In genomic region chr2:64542071-64543005, GRCh38 we compare ENCODE assay signal across 20 cellular contexts. TPM values are rescaled to one million over a fixed set of nuclear protein-coding genes. Genes with fewer than 3 reads are reported as not detected.
DNase-seq lines count a peak whose midpoint lies in the region; ATAC-seq, FAIRE-seq and TF ChIP-seq lines count a peak whose summit lies in the region.
"Had no signal": no experiment of that assay in that cellular context is flagged by ENCODE, and none has a peak within 500 bp of the region (broad histone marks: within the 10 kb centered on the region; RNA-seq: fewer than 3 reads in every experiment).

No MANE protein-coding gene starts in this region.

- H2BK12ac ChIP-seq in mesenchymal stem cell (ENCODE audit: low read length in 2 of 2), result no peak overlapping the region

- no peak for TF ChIP-seq EP300 in A549 (IDR thresholded peaks at IDR 0.05)

- no peak overlapping the region for H3K14ac ChIP-seq in mesenchymal stem cell (ENCODE audit: low read length in 2 of 2)

- intact Hi-C loops in body of pancreas (cut with DNase I), result no loop called here

- H3K23ac ChIP-seq in mesenchymal stem cell (ENCODE audit: low read length in 2 of 2), result no peak overlapping the region

- H3K36me3 ChIP-seq in body of pancreas (replicated peaks in 1 of 2; ENCODE audit: insufficient read depth in 1 of 2, low read depth in 2 of 2), result no peaks in the 10 kb centered on the region
- no peaks in the 10 kb centered on the region for H3K36me3 ChIP-seq in mesenchymal stem cell (ENCODE audit: control insufficient read depth in 1 of 2, insufficient read depth in 2 of 2, low read depth in 1 of 2, low read length in 2 of 2)

- H3K18ac ChIP-seq in mesenchymal stem cell (ENCODE audit: low read depth in 1 of 2, low read length in 2 of 2), result no peak overlapping the region

- TF ChIP-seq POLR2A in A549 (IDR thresholded peaks at IDR 0.05; ENCODE audit: low read length) (no peak), body of pancreas (IDR thresholded peaks at IDR 0.05) (no peak)

- TF ChIP-seq CTCF in A549 (IDR thresholded peaks at IDR 0.05) (no peak), body of pancreas (IDR thresholded peaks at IDR 0.05) (no peak), RWPE1 (conservative IDR thresholded peaks at IDR 0.05; ENCODE audit: low read depth) (no peak)

- peak in 1 of 2 experiments; percentile 22 for DNase-seq in A549 (ENCODE audit: low read depth in 1 of 2, low spot score in 1 of 2)
- DNase-seq in body of pancreas, result no peak
- DNase-seq in mesenchymal stem cell, result no peak
- DNase-seq in cerebellum (ENCODE audit: low spot score), result no peak
- DNase-seq in RWPE1 (ENCODE audit: low spot score), result no peak
- DNase-seq in activated naive CD4-positive, alpha-beta T cell (lab: John Stamatoyannopoulos, UW), result no peak
- DNase-seq: activated CD4-positive, CD25-positive, alpha-beta regulatory T cell treated with anti-CD3 and anti-CD28 coated beads, Interleukin-2, amount 50 U/mL, for 72 hours; activated CD8-positive, alpha-beta memory T cell treated with anti-CD3 and anti-CD28 coated beads, Interleukin-2, amount 10 ng/mL, durations not matched to agents 7 days and 5 days; activated effector memory CD4-positive, alpha-beta T cell treated with anti-CD3 and anti-CD28 coated beads, Interleukin-2, amount 50 U/mL, for 16 hours; amniotic stem cell; effector memory CD4-positive, alpha-beta T cell; GDM1; head of caudate nucleus; NCI-H146; nephron progenitor cell; SK-N-SH; stimulated activated CD4-positive, alpha-beta T cell treated with anti-CD3 and anti-CD28 coated beads, Interleukin-12 subunit alpha, Interleukin-12 subunit beta, amount 100 ng/mL, for 4 hours had no signal

- no peak for TF ChIP-seq RAD21 in A549 (conservative IDR thresholded peaks at IDR 0.05 in 1 of 2, IDR thresholded peaks at IDR 0.05 in 1 of 2)

- FAIRE-seq in A549 (lab: Jason Lieb, UNC), result peak; percentile 81

- H2AFZ ChIP-seq in mesenchymal stem cell (ENCODE audit: low read depth, low read length), result no peak overlapping the region

- H2AK5ac ChIP-seq in mesenchymal stem cell (ENCODE audit: low read length, severe bottlenecking), result peak overlapping the region; percentile 100

- no peak overlapping the region for H3K9ac ChIP-seq in mesenchymal stem cell (ENCODE audit: low read length)
- H3K9ac ChIP-seq: SK-N-SH had no signal

- no peak overlapping the region for H3K4ac ChIP-seq in mesenchymal stem cell (ENCODE audit: low read depth in 1 of 2, low read length in 2 of 2)

- H3K27ac ChIP-seq in A549 (peak overlapping the region; percentile 54 to 57), body of pancreas (peak overlapping the region; percentile 21 to 84 (median 66)), mesenchymal stem cell (ENCODE audit: low read length, poor library complexity, severe bottlenecking) (peak overlapping the region; percentile 96), RWPE1 (no peak overlapping the region)

- H3K9me3 ChIP-seq in A549 (no peaks in the 10 kb centered on the region), body of pancreas (no peaks in the 10 kb centered on the region), mesenchymal stem cell (ENCODE audit: control insufficient read depth, low read length) (no peaks in the 10 kb centered on the region)
- H3K9me3 ChIP-seq: SK-N-SH had no signal

- peak overlapping the region; percentile 12; the same call in 1 of the 3 replicates for H3K4me3 ChIP-seq in A549
- no peak overlapping the region for H3K4me3 ChIP-seq in body of pancreas
- no peak overlapping the region for H3K4me3 ChIP-seq in mesenchymal stem cell (ENCODE audit: insufficient read depth in 1 of 2, low read depth in 1 of 2, low read length in 2 of 2)

- peaks cover 7% of the 10 kb centered on the region for H3K79me1 ChIP-seq in mesenchymal stem cell (replicated peaks; ENCODE audit: low read length, poor library complexity, severe bottlenecking)

- ATAC-seq in A549 (peak; percentile 46 to 65; a peak in 4 of 6 replicates), GM18907 (IDR thresholded peaks at IDR 0.05; ENCODE audit: unreplicated experiment) (peak; percentile 49), body of pancreas (peak; percentile 90), HG02973 (IDR thresholded peaks at IDR 0.05; ENCODE audit: unreplicated experiment) (no peak)
- ATAC-seq: activated CD8-positive, alpha-beta memory T cell treated with anti-CD3 and anti-CD28 coated beads, Interleukin-2, amount 10 ng/mL, durations not matched to agents 7 days and 5 days; Panc1 had no signal

- H3K27me3 ChIP-seq in body of pancreas (no peaks in the 10 kb centered on the region), mesenchymal stem cell (ENCODE audit: control insufficient read depth in 1 of 2, insufficient read depth in 1 of 2, low read length in 2 of 2) (no peaks in the 10 kb centered on the region)

- 27% methylated on average over 5 of the region's 5 CpGs for WGBS in A549 (ENCODE audit: missing lambda C conversion rate)
- 25 to 28% methylated on average over 5 of the region's 5 CpGs for WGBS in body of pancreas, 2 donors
- 97% methylated on average over 2 of the region's 5 CpGs for WGBS in mesenchymal stem cell

- H3K4me2 ChIP-seq in A549 (peak overlapping the region; percentile 84), mesenchymal stem cell (ENCODE audit: low read length, poor library complexity, severe bottlenecking) (no peak overlapping the region)
- H3K4me2 ChIP-seq: SK-N-SH had no signal

- H2BK120ac ChIP-seq in mesenchymal stem cell (ENCODE audit: low read depth, low read length), result no peak overlapping the region

- CTCF ChIA-PET in A549 (lab: Yijun Ruan, JAX), result interaction anchor here (1.5 kb wide), 1 partner anchor 20 kb away, joined by 5 read pairs; no protein-coding TSS in a partner anchor
- CTCF ChIA-PET in RWPE1 (lab: Yijun Ruan, JAX), result no interaction called here

- no peak overlapping the region for H4K8ac ChIP-seq in mesenchymal stem cell (ENCODE audit: low read length)

- POLR2A ChIA-PET in A549 (lab: Yijun Ruan, JAX), result interaction anchor here (0.9 kb wide), 1 partner anchor 111 kb away, joined by 4 read pairs; the partner anchor contains the start of gene SERTAD2
- POLR2A ChIA-PET in RWPE1 (lab: Yijun Ruan, JAX; ENCODE audit: low non-redundant PET), result no interaction called here

- no peak overlapping the region for H2BK5ac ChIP-seq in mesenchymal stem cell (ENCODE audit: low read depth, low read length, poor library complexity, severe bottlenecking)

- H4K91ac ChIP-seq in mesenchymal stem cell (ENCODE audit: low read length), result no peak overlapping the region

- no peak overlapping the region for H2BK15ac ChIP-seq in mesenchymal stem cell (ENCODE audit: low read depth, poor library complexity, severe bottlenecking)

- H3K4me1 ChIP-seq in A549 (peaks cover 80% of the 10 kb centered on the region), body of pancreas (peaks cover 83% of the 10 kb centered on the region), mesenchymal stem cell (ENCODE audit: control insufficient read depth, insufficient read depth, low read depth, low read length) (peaks cover 2% of the 10 kb centered on the region)

TF ChIP-seq in A549, 52 proteins besides CTCF, POLR2A, EP300 and RAD21:
- TF ChIP-seq MAFK (IDR thresholded peaks at IDR 0.05; ENCODE audit: partially characterized antibody) (peak; percentile 80), NR3C1 (IDR thresholded peaks at IDR 0.05) (no peak)

RNA-seq across cellular contexts. Expression of gene AFTPH, which starts 18.2 kb away (rescaled TPM):
- polyA plus RNA-seq in A549 (2011; rRNA removed) (51.4 and 56.6 TPM in 2 replicates), A549 (2017; fragmentation: RNase III; extraction: RNeasy Plus Mini Kit Qiagen cat#74134 plus additional on column Dnase treatment) (22.3 to 24.0 TPM (median 23.7 TPM) in 3 replicates)
- 9.9 and 10.6 TPM in 2 replicates for polyA plus RNA-seq in A549 (2012; cell fraction: cytosol; rRNA removed)
- polyA plus RNA-seq in A549 (2012; cell fraction: nucleus; rRNA removed), result 3.7 and 4.8 TPM in 2 replicates
- 17.2 and 21.3 TPM in 2 replicates for polyA minus RNA-seq in A549 (2011; rRNA and poly(A)+ RNA removed)
- total RNA-seq in body of pancreas (10 to 100 TPM; 32.0 to 52.9 TPM), cerebellum (56.3 TPM)
- polyA plus RNA-seq in mesenchymal stem cell (2013, experiment 1 of 2), result 10.9 TPM
- 11.9 TPM for polyA plus RNA-seq in mesenchymal stem cell (2013, experiment 2 of 2)
